8 cellular contexts compared by ENCODE assay signal in the genomic region with DNA sequence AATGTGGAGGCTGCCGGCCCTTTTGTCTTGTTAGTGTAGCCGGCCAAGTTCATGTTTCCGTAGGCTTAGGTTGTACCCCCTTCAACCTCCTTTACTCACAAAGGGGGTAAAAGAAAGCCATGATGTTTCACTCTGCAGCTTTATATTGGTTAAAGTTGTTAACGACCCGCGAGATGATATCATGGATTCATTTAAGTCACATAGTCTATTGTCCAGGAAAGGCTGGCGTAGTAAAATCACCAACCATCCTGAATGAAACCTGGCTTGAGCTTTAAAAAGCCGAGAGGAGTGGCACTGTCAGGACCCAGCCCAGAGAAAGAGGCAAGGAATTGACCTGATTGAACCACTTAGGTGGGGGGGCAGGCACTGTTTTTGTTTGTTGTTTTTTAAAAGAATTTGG. TPM values are rescaled to one million over a fixed set of nuclear protein-coding genes. Genes with fewer than 3 reads are reported as not detected.
DNase-seq lines count a peak whose midpoint lies in the region; ATAC-seq and TF ChIP-seq lines count a peak whose summit lies in the region.

No MANE protein-coding gene starts in this region.

- TF ChIP-seq POLR2A in body of pancreas (IDR thresholded peaks at IDR 0.05) (no peak), transverse colon (IDR thresholded peaks at IDR 0.05) (no peak)

- H3K4me1 Mint-ChIP-seq in activated T-cell treated with anti-CD3 and anti-CD28 coated beads, Interleukin-2, amount 50 U/mL, for 4 hours (ENCODE audit: low read depth) = peaks cover 24% of the 10 kb centered on the region

- TF ChIP-seq EP300 in transverse colon (IDR thresholded peaks at IDR 0.05; ENCODE audit: low read depth) = no peak

- no peaks in the 10 kb centered on the region for H3K27me3 ChIP-seq in body of pancreas
- H3K27me3 ChIP-seq in left lung = no peaks in the 10 kb centered on the region
- no peaks in the 10 kb centered on the region for H3K27me3 ChIP-seq in transverse colon

- H3K9me3 Mint-ChIP-seq in activated T-cell treated with anti-CD3 and anti-CD28 coated beads, Interleukin-2, amount 50 U/mL, for 4 hours = no peaks in the 10 kb centered on the region

- in situ Hi-C loops in transverse colon (cut with MboI; ENCODE audit: low pct_ligation_motif_present in 1 of 4, low pct_unique_long_range_greater_than_20kb in 1 of 4, low sequenced_read_pairs in 3 of 4) = loop anchor here in 2 of 4 donors (10.0 to 25.0 kb wide), 3 partner anchors 144 to 536 kb away; partner anchors contain the start of genes ISCU (in 2 of the 2) and SART3 (in 2 of the 2)

- H3K9me3 ChIP-seq in body of pancreas = no peaks in the 10 kb centered on the region
- H3K9me3 ChIP-seq in left lung = no peaks in the 10 kb centered on the region
- no peaks in the 10 kb centered on the region for H3K9me3 ChIP-seq in transverse colon

- intact Hi-C loops in body of pancreas (cut with DNase I) (loop anchor here (10.0 kb wide), 1 partner anchor 214 kb away; the partner anchor contains the start of gene DAO), left lung (cut with DNase I) (no loop called here), transverse colon (cut with DNase I; ENCODE audit: low total_unique reads) (loop anchor here (1.0 kb wide), 1 partner anchor 33 kb away; no protein-coding TSS in a partner anchor)

- H3K36me3 Mint-ChIP-seq in activated T-cell treated with anti-CD3 and anti-CD28 coated beads, Interleukin-2, amount 50 U/mL, for 4 hours (ENCODE audit: insufficient read depth) = peaks cover 18% of the 10 kb centered on the region

- H3K4me3 Mint-ChIP-seq in activated T-cell treated with anti-CD3 and anti-CD28 coated beads, Interleukin-2, amount 50 U/mL, for 4 hours = peak overlapping the region; percentile 83

- DNase-seq in activated T-cell treated with anti-CD3 and anti-CD28 coated beads, Interleukin-2, amount 50 U/mL, for 4 hours = no peak
- DNase-seq in activated T-cell treated with anti-CD3 and anti-CD28 coated beads, Interleukin-2, amount 50 U/mL, for 1 hour = no peak
- DNase-seq in body of pancreas (no peak), left lung (no peak), transverse colon (no peak), EL (no peak), HPDE6-E6E7 (ENCODE audit: extremely low spot score) (no peak)

- H3K36me3 ChIP-seq in body of pancreas (replicated peaks in 1 of 2; ENCODE audit: insufficient read depth in 1 of 2, low read depth in 2 of 2) (peaks cover 0 to 8% of the 10 kb centered on the region in 2 donors), left lung (peaks cover 0 to 23% of the 10 kb centered on the region in 2 donors), transverse colon (peaks cover 0 to 10% (median 4%) of the 10 kb centered on the region in 4 donors)

- H3K27ac ChIP-seq in body of pancreas (peak overlapping the region; percentile 74 to 93 (median 86)), left lung (peak overlapping the region; percentile 76 to 81), transverse colon (peak overlapping the region; percentile 92 to 96 (median 94))

- H3K27me3 Mint-ChIP-seq in activated T-cell treated with anti-CD3 and anti-CD28 coated beads, Interleukin-2, amount 50 U/mL, for 4 hours (ENCODE audit: low read depth) = no peaks in the 10 kb centered on the region

- H3K4me3 ChIP-seq in body of pancreas (peak overlapping the region; percentile 48 to 76), left lung (peak overlapping the region; percentile 76 to 97), transverse colon (peak overlapping the region; percentile 55 to 98 (median 68))

- 2 to 3% methylated on average over 8 of the region's 8 CpGs for WGBS in body of pancreas, 2 donors
- 0 to 3% methylated on average over 5 to 8 of the region's 8 CpGs for WGBS in transverse colon (ENCODE audit: low coverage in 1 of 2), 2 donors

- no peak for TF ChIP-seq CTCF in body of pancreas (IDR thresholded peaks at IDR 0.05)
- TF ChIP-seq CTCF in left lung (IDR thresholded peaks at IDR 0.05) = no peak
- no peak for TF ChIP-seq CTCF in transverse colon (IDR thresholded peaks at IDR 0.05)

- H3K4me1 ChIP-seq in body of pancreas = peaks cover 27% of the 10 kb centered on the region
- H3K4me1 ChIP-seq in left lung = peaks cover 3 to 31% of the 10 kb centered on the region in 2 donors
- peaks cover 14 to 31% (median 20%) of the 10 kb centered on the region in 4 donors for H3K4me1 ChIP-seq in transverse colon

- ATAC-seq in activated T-cell treated with anti-CD3 and anti-CD28 coated beads, Interleukin-2, amount 50 U/mL, for 4 hours = peak in 1 of 2 donors; percentile 0
- ATAC-seq in body of pancreas (no peak), left lung (peak; percentile 4), GM19395 (IDR thresholded peaks at IDR 0.05; ENCODE audit: unreplicated experiment) (no peak)

RNA-seq across cellular contexts. Expression of gene UNG, which starts 1.3 kb away (rescaled TPM):
- 100 to 1,000 TPM in 2 of 3 donors, 10 to 100 TPM in 1; 91.9 to 134 (median 117) TPM for total RNA-seq in activated T-cell treated with anti-CD3 and anti-CD28 coated beads, Interleukin-2, amount 50 U/mL, for 4 hours
- 10 to 100 TPM in 1 of 2 donors, 1 to 10 TPM in 1; 4.9 to 13.5 TPM for total RNA-seq in body of pancreas
- total RNA-seq in left lung = 10 to 100 TPM; 22.4 to 27.0 TPM
- 10 to 100 TPM in 3 of 4 donors, 1 to 10 TPM in 1; 6.7 to 29.4 (median 20.9) TPM for total RNA-seq in transverse colon

RNA-seq across cellular contexts. Expression of gene ALKBH2, which starts 5.4 kb away (rescaled TPM):
- total RNA-seq in activated T-cell treated with anti-CD3 and anti-CD28 coated beads, Interleukin-2, amount 50 U/mL, for 4 hours = 10 to 100 TPM; 59.8 to 73.2 (median 71.4) TPM
- 10 to 100 TPM in 1 of 2 donors, 1 to 10 TPM in 1; 7.3 to 16.1 TPM for total RNA-seq in body of pancreas
- 10 to 100 TPM in 1 of 2 donors, 1 to 10 TPM in 1; 7.3 to 17.4 TPM for total RNA-seq in left lung
- total RNA-seq in transverse colon = 10 to 100 TPM in 1 of 4 donors, 1 to 10 TPM in 2, not detected in 1; 3.4 to 11.1 (median 7.1) TPM

RNA-seq across cellular contexts. Expression of gene ACACB, which starts 17.7 kb away (rescaled TPM):
- total RNA-seq in activated T-cell treated with anti-CD3 and anti-CD28 coated beads, Interleukin-2, amount 50 U/mL, for 4 hours = 1 to 10 TPM; 1.6 to 4.5 (median 3.8) TPM
- total RNA-seq in body of pancreas (100 to 1,000 TPM in 1 of 2 donors, 10 to 100 TPM in 1; 71.1 to 358 TPM), left lung (10 to 100 TPM; 14.8 to 16.8 TPM), transverse colon (100 to 1,000 TPM in 2 of 4 donors, 10 to 100 TPM in 2; 69.5 to 132 (median 93.6) TPM)

RNA-seq across cellular contexts. Expression of gene USP30, which starts 46.3 kb away (rescaled TPM):
- 10 to 100 TPM in 1 of 3 donors, 1 to 10 TPM in 2; 5.6 to 11.5 (median 8.6) TPM for total RNA-seq in activated T-cell treated with anti-CD3 and anti-CD28 coated beads, Interleukin-2, amount 50 U/mL, for 4 hours
- total RNA-seq in body of pancreas (10 to 100 TPM in 1 of 2 donors, 1 to 10 TPM in 1; 7.3 to 14.5 TPM), left lung (10 to 100 TPM in 1 of 2 donors, 1 to 10 TPM in 1; 7.1 to 13.1 TPM), transverse colon (10 to 100 TPM in 3 of 4 donors, 1 to 10 TPM in 1; 6.8 to 38.9 (median 24.9) TPM)

Comparison
In these comparisons a context has a peak if more than half of its experiments do, and no peak if none do; other contexts are left out.
1. intact Hi-C loops: an anchor here in body of pancreas (10.0 kb wide) and transverse colon (1.0 kb wide); none called in left lung.